17 cellular contexts compared by ENCODE assay signal in the genomic region with DNA sequence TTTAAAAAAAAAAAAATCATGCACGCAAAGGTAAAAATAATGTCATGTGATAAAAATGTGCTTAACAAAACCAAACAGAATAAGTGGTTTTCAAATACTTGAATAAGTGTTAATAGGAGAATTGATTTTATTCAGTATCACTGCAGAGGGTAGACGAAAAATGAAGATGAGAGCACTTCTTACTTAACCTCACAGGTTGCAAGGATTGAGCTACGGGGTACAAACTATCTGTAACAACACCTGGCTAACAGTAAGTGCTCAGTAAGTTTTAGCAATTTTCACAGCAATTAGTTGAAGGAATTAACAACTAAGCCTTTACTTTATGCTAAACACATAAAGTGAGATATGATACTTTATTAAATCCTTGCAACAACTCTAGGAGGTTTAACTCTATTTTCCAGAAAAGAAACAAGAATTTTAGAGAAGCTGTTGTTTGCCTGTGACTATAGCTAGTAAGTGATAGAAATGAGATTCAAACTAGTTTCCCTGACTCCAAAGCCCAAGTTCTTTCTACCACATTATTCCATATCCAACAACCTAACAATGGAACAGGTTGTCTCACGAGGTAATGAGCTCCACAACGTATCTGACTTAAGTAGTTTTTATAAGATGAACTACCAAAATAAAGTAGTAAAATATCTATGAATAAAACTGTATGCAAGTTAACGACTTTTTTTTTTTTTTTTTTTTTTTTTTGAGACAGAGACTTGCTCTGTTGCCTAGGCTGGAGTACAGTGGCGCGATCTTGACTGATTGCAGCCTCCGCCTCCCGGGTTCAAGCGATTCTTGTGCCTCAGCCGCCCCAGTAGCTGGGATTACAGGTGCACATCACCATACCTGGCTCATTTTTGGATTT.
"Had no signal": no experiment of that assay in that cellular context is flagged by ENCODE, and none has a peak within 500 bp of the region (broad histone marks: within the 10 kb centered on the region; RNA-seq: fewer than 3 reads in every experiment).

No MANE protein-coding gene starts in this region.

- H3K27me3 Mint-ChIP-seq: effector memory CD8-positive, alpha-beta T cell had no signal

- H3K36me3 ChIP-seq: thyroid gland had no signal

- H3K4me3 ChIP-seq: body of pancreas, hepatocyte, thyroid gland had no signal

- H3K36me3 Mint-ChIP-seq: natural killer cell had no signal

- ATAC-seq: body of pancreas; effector memory CD8-positive, alpha-beta T cell; natural killer cell; sciatic nerve had no signal

- DNase-seq: activated CD4-positive, alpha-beta T cell treated with anti-CD3 and anti-CD28 coated beads, Interleukin-2, amount 50 U/mL, for 4 hours; activated gamma-delta T cell treated with Interleukin-2 at 50 U/mL for 16 hours; activated naive CD8-positive, alpha-beta T cell treated with anti-CD3 and anti-CD28 coated beads, Interleukin-2, amount 10 ng/mL, durations not matched to agents 7 days and 5 days; body of pancreas; dermis blood vessel endothelial cell; effector memory CD8-positive, alpha-beta T cell; foreskin fibroblast; natural killer cell; stimulated activated CD4-positive, alpha-beta T cell treated with anti-CD3 and anti-CD28 coated beads, Interleukin-4, amount 100 ng/mL, for 4 hours; stimulated activated naive CD4-positive, alpha-beta T cell; T-helper 2 cell; thyroid gland; WERI-Rb-1 had no signal

- H3K9me3 Mint-ChIP-seq: activated naive CD8-positive, alpha-beta T cell treated with anti-CD3 and anti-CD28 coated beads, Interleukin-2, amount 10 ng/mL, durations not matched to agents 7 days and 5 days; effector memory CD8-positive, alpha-beta T cell; natural killer cell had no signal

- H3K4me3 Mint-ChIP-seq: activated naive CD8-positive, alpha-beta T cell treated with anti-CD3 and anti-CD28 coated beads, Interleukin-2, amount 10 ng/mL, durations not matched to agents 7 days and 5 days; effector memory CD8-positive, alpha-beta T cell; natural killer cell had no signal

- H3K9me3 ChIP-seq: body of pancreas, thyroid gland had no signal

- H3K27me3 ChIP-seq: body of pancreas, hepatocyte, thyroid gland had no signal

- H3K9ac ChIP-seq: parathyroid adenoma had no signal

- H3K27ac ChIP-seq: body of pancreas, epithelial cell of prostate, hepatocyte, parathyroid adenoma, thyroid gland had no signal

- H2AFZ ChIP-seq: hepatocyte, parathyroid adenoma had no signal

- H3K27ac Mint-ChIP-seq: activated naive CD8-positive, alpha-beta T cell treated with anti-CD3 and anti-CD28 coated beads, Interleukin-2, amount 10 ng/mL, durations not matched to agents 7 days and 5 days; effector memory CD8-positive, alpha-beta T cell had no signal
